In the genomic region with DNA sequence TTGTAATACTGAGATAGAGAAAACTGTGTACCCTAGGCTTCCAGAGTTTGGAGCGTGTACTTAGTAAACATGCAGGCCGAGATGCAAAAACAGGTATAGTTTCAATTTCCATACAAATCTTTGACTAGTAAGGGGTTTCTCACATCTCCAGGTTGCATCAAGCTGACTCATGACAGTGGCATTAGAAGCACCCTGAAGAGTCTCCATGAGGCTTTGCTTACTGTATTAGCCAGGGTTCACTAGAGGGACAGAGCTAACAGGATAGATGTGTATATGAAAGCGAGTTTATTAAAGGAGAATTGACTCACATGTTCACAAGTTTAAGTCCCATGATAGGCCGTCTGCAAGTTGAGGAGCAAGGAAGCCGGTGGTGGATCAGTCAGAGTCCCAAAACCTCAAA, we compare ENCODE assay signal across 28 cellular contexts.
DNase-seq lines count a peak whose midpoint lies in the region; ATAC-seq, FAIRE-seq and TF ChIP-seq lines count a peak whose summit lies in the region.
"Had no signal": no experiment of that assay in that cellular context is flagged by ENCODE, and none has a peak within 500 bp of the region (broad histone marks: within the 10 kb centered on the region; RNA-seq: fewer than 3 reads in every experiment).

No MANE protein-coding gene starts in this region.

- 0 out of 2 replicates have a peak, but pooled peaks have one; percentile 27 for ATAC-seq in PC-3
- ATAC-seq: heart right ventricle; natural killer cell; right cardiac atrium; stimulated activated naive CD8-positive, alpha-beta T cell treated with anti-CD3 and anti-CD28 coated beads, Interleukin-15, Interleukin-2, amounts not matched to agents 100 U/mL and 50 U/mL, for 24 hours had no signal

- H4K91ac ChIP-seq in mesenchymal stem cell (ENCODE audit: low read length) (no peak overlapping the region), neuronal stem cell (ENCODE audit: low read depth, low read length, poor library complexity) (no peak overlapping the region)

- H3K36me3 Mint-ChIP-seq in Calu3 (ENCODE audit: insufficient read depth, unreplicated experiment): no peaks in the 10 kb centered on the region
- H3K36me3 Mint-ChIP-seq: CD14-positive monocyte, natural killer cell had no signal

- CTCF ChIA-PET in PC-3 (lab: Charles Lee): no interaction called here
- CTCF ChIA-PET in Calu3 (lab: Charles Lee): no interaction called here

- no peaks in the 10 kb centered on the region for H3K9me2 ChIP-seq in PC-3 (replicated peaks; ENCODE audit: low read length)

- H2BK15ac ChIP-seq in mesenchymal stem cell (ENCODE audit: low read depth, poor library complexity, severe bottlenecking): no peak overlapping the region
- no peak overlapping the region for H2BK15ac ChIP-seq in neuronal stem cell (ENCODE audit: low read length)

- H3K4ac ChIP-seq in mesenchymal stem cell (ENCODE audit: low read depth in 1 of 2, low read length in 2 of 2) (no peak overlapping the region), neuronal stem cell (ENCODE audit: low read length) (no peak overlapping the region)

- TF ChIP-seq POLR2A in sigmoid colon (IDR thresholded peaks at IDR 0.05): no peak

- H3K14ac ChIP-seq in mesenchymal stem cell (ENCODE audit: low read length in 2 of 2) (no peak overlapping the region), neuronal stem cell (ENCODE audit: low read length) (no peak overlapping the region)

- H2BK12ac ChIP-seq in mesenchymal stem cell (ENCODE audit: low read length in 2 of 2) (no peak overlapping the region), neuronal stem cell (ENCODE audit: low read length) (no peak overlapping the region)

- H3K4me1 Mint-ChIP-seq in Calu3 (ENCODE audit: low read depth, unreplicated experiment): no peaks in the 10 kb centered on the region
- H3K4me1 Mint-ChIP-seq: activated CD4-positive, alpha-beta T cell treated with anti-CD3 and anti-CD28 coated beads, Interleukin-2, amount 10 ng/mL, durations not matched to agents 24 days and 14 days; CD14-positive monocyte; natural killer cell had no signal

- H2BK120ac ChIP-seq in mesenchymal stem cell (ENCODE audit: low read depth, low read length): no peak overlapping the region
- H2BK120ac ChIP-seq in neuronal stem cell (ENCODE audit: low read depth, low read length): no peak overlapping the region

- H3K9me3 Mint-ChIP-seq in Calu3 (ENCODE audit: low read depth, unreplicated experiment): peaks cover 5% of the 10 kb centered on the region
- H3K9me3 Mint-ChIP-seq: activated CD4-positive, alpha-beta T cell treated with anti-CD3 and anti-CD28 coated beads, Interleukin-2, amount 10 ng/mL, durations not matched to agents 24 days and 14 days had no signal

- H3K27ac ChIP-seq in PC-3 (ENCODE audit: low read length) (no peak overlapping the region), mesenchymal stem cell (ENCODE audit: low read length, poor library complexity, severe bottlenecking) (no peak overlapping the region), sigmoid colon (no peak overlapping the region), neuronal stem cell (replicated peaks; ENCODE audit: low read length) (no peak overlapping the region)
- H3K27ac ChIP-seq: heart right ventricle, left ventricle myocardium inferior, ovary, SK-N-MC, thoracic aorta, VCaP had no signal

- H3K4me2 ChIP-seq in PC-3 (ENCODE audit: low read length) (peak overlapping the region; percentile 53), mesenchymal stem cell (ENCODE audit: low read length, poor library complexity, severe bottlenecking) (no peak overlapping the region), neuronal stem cell (ENCODE audit: insufficient read depth, low read length, poor library complexity, severe bottlenecking) (no peak overlapping the region)

- peak; percentile 42 for DNase-seq in H4 (ENCODE audit: low spot score)
- peak; percentile 55 for DNase-seq in PC-3
- peak; percentile 70 for DNase-seq in bronchial epithelial cell (ENCODE audit: low read depth)
- DNase-seq in mesenchymal stem cell: no peak
- no peak for DNase-seq in NCI-H446 treated with DMSO at 0.1 percent for 48 hours (lab: John Stamatoyannopoulos, UW)
- DNase-seq in Calu3: no peak
- DNase-seq in sigmoid colon: no peak
- DNase-seq in neuronal stem cell (ENCODE audit: low spot score): no peak
- DNase-seq: activated CD4-positive, alpha-beta T cell treated with anti-CD3 and anti-CD28 coated beads, Interleukin-2, amount 10 ng/mL, durations not matched to agents 24 days and 14 days; activated naive CD4-positive, alpha-beta T cell treated with anti-CD3 and anti-CD28 coated beads for 36 hours; activated T-cell treated with anti-CD3 and anti-CD28 coated beads, Interleukin-2, amount 50 U/mL, for 48 hours; amygdala; H7; heart right ventricle; left ventricle myocardium inferior; natural killer cell; NCI-H1417 treated with DMSO at 0.1 percent for 48 hours; NCI-H2107; NCI-H524 treated with DMSO at 0.1 percent for 48 hours; ovary; right cardiac atrium; stimulated activated naive CD8-positive, alpha-beta T cell treated with anti-CD3 and anti-CD28 coated beads, Interleukin-15, Interleukin-2, amounts not matched to agents 100 U/mL and 50 U/mL, for 24 hours; T-helper 2 cell had no signal

- H3K4me3 Mint-ChIP-seq in Calu3 (ENCODE audit: low read depth, unreplicated experiment): no peak overlapping the region
- H3K4me3 Mint-ChIP-seq: activated CD4-positive, alpha-beta T cell treated with anti-CD3 and anti-CD28 coated beads, Interleukin-2, amount 10 ng/mL, durations not matched to agents 24 days and 14 days; activated naive CD4-positive, alpha-beta T cell treated with anti-CD3 and anti-CD28 coated beads for 36 hours; CD14-positive monocyte; natural killer cell had no signal

- H2BK5ac ChIP-seq in mesenchymal stem cell (ENCODE audit: low read depth, low read length, poor library complexity, severe bottlenecking): peak overlapping the region; percentile 66
- no peak overlapping the region for H2BK5ac ChIP-seq in neuronal stem cell (ENCODE audit: low read length)

- H3K4me1 ChIP-seq in PC-3 (ENCODE audit: insufficient read depth, low read length): no peaks in the 10 kb centered on the region
- peaks cover 2% of the 10 kb centered on the region for H3K4me1 ChIP-seq in mesenchymal stem cell (ENCODE audit: control insufficient read depth, insufficient read depth, low read depth, low read length)
- no peaks in the 10 kb centered on the region for H3K4me1 ChIP-seq in sigmoid colon
- no peaks in the 10 kb centered on the region for H3K4me1 ChIP-seq in neuronal stem cell (ENCODE audit: control insufficient read depth in 2 of 2, insufficient read depth in 1 of 2, low read depth in 1 of 2, low read length in 2 of 2)
- H3K4me1 ChIP-seq: heart right ventricle, left ventricle myocardium inferior had no signal

- POLR2A ChIA-PET in PC-3 (lab: Charles Lee; ENCODE audit: unreplicated experiment): no interaction called here

- H3K27me3 Mint-ChIP-seq in Calu3 (ENCODE audit: unreplicated experiment): no peaks in the 10 kb centered on the region
- H3K27me3 Mint-ChIP-seq: activated CD4-positive, alpha-beta T cell treated with anti-CD3 and anti-CD28 coated beads, Interleukin-2, amount 10 ng/mL, durations not matched to agents 24 days and 14 days had no signal

- H2AFZ ChIP-seq in PC-3 (ENCODE audit: low read length): peak overlapping the region; percentile 35; the same call in 1 of the 2 replicates
- no peak overlapping the region for H2AFZ ChIP-seq in mesenchymal stem cell (ENCODE audit: low read depth, low read length)
- H2AFZ ChIP-seq in neuronal stem cell (ENCODE audit: low read length): no peak overlapping the region

- H3K27me3 ChIP-seq in PC-3 (ENCODE audit: low read length): 0 out of 2 replicates have a peak, but pooled peaks cover 3% of the 10 kb centered on the region
- no peaks in the 10 kb centered on the region for H3K27me3 ChIP-seq in bronchial epithelial cell (ENCODE audit: control insufficient read depth, insufficient read depth, low read length)
- H3K27me3 ChIP-seq in mesenchymal stem cell (ENCODE audit: control insufficient read depth in 1 of 2, insufficient read depth in 1 of 2, low read length in 2 of 2): no peaks in the 10 kb centered on the region
- no peaks in the 10 kb centered on the region for H3K27me3 ChIP-seq in sigmoid colon
- no peaks in the 10 kb centered on the region for H3K27me3 ChIP-seq in neuronal stem cell (ENCODE audit: control insufficient read depth in 3 of 3, insufficient read depth in 3 of 3, low read depth in 1 of 3, low read length in 3 of 3)
- H3K27me3 ChIP-seq: heart right ventricle, ovary had no signal

- H3K79me1 ChIP-seq in mesenchymal stem cell (replicated peaks; ENCODE audit: low read length, poor library complexity, severe bottlenecking): no peaks in the 10 kb centered on the region
- no peaks in the 10 kb centered on the region for H3K79me1 ChIP-seq in neuronal stem cell (ENCODE audit: low read depth, low read length)

- intact Hi-C loops in PC-3 (cut with micrococcal nuclease): loop anchor here (10.0 kb wide), 1 partner anchor 277 kb away; a partner anchor contains a TSS
- intact Hi-C loops in Calu3 (cut with micrococcal nuclease; ENCODE audit: unreplicated experiment): no loop called here
- intact Hi-C loops in sigmoid colon (cut with DNase I): no loop called here

- BruUV-seq in PC-3 (replicated peaks; lab: Mats Ljungman, UMichigan): no TSS peak
- no TSS peak for BruUV-seq in Calu3 (replicated peaks; lab: Mats Ljungman, UMichigan)

- H3F3A ChIP-seq in PC-3 (ENCODE audit: low read length, unreplicated experiment): no peaks in the 10 kb centered on the region

- no peak overlapping the region for H3K9ac ChIP-seq in PC-3 (ENCODE audit: low read length)
- H3K9ac ChIP-seq in mesenchymal stem cell (ENCODE audit: low read length): no peak overlapping the region
- no peak overlapping the region for H3K9ac ChIP-seq in neuronal stem cell (ENCODE audit: low read depth, low read length, poor library complexity)

- H4K8ac ChIP-seq in mesenchymal stem cell (ENCODE audit: low read length): no peak overlapping the region
- H4K8ac ChIP-seq in neuronal stem cell (ENCODE audit: low read depth, low read length): no peak overlapping the region

- no peak overlapping the region for H3K27ac Mint-ChIP-seq in Calu3 (ENCODE audit: unreplicated experiment)
- H3K27ac Mint-ChIP-seq: activated CD4-positive, alpha-beta T cell treated with anti-CD3 and anti-CD28 coated beads, Interleukin-2, amount 10 ng/mL, durations not matched to agents 24 days and 14 days; activated naive CD4-positive, alpha-beta T cell treated with anti-CD3 and anti-CD28 coated beads for 36 hours; natural killer cell had no signal

- no peak overlapping the region for H3K4me3 ChIP-seq in PC-3 (ENCODE audit: low read length)
- no peak overlapping the region for H3K4me3 ChIP-seq in bronchial epithelial cell (ENCODE audit: low read depth, low read length)
- H3K4me3 ChIP-seq in mesenchymal stem cell (ENCODE audit: insufficient read depth in 1 of 2, low read depth in 1 of 2, low read length in 2 of 2): no peak overlapping the region
- no peak overlapping the region for H3K4me3 ChIP-seq in sigmoid colon
- no peak overlapping the region for H3K4me3 ChIP-seq in neuronal stem cell (ENCODE audit: low read length in 2 of 2)
- H3K4me3 ChIP-seq: heart right ventricle, left ventricle myocardium inferior, ovary, SK-N-MC, thoracic aorta had no signal

- 72% methylated on average over 5 of the region's 5 CpGs for WGBS in mesenchymal stem cell
- WGBS in sigmoid colon, 2 donors: 82 to 84% methylated on average over 5 of the region's 5 CpGs
- no CpG with 5 or more reads among the region's 5 CpGs for WGBS in neuronal stem cell (ENCODE audit: extremely low coverage in 2 of 2, insufficient read length in 2 of 2, insufficient replicate concordance in 1 of 2), 2 donors

- H3K36me3 ChIP-seq in PC-3 (ENCODE audit: low read depth, low read length): no peaks in the 10 kb centered on the region
- H3K36me3 ChIP-seq in bronchial epithelial cell (ENCODE audit: control insufficient read depth, insufficient read depth, low read length): no peaks in the 10 kb centered on the region
- H3K36me3 ChIP-seq in mesenchymal stem cell (ENCODE audit: control insufficient read depth in 1 of 2, insufficient read depth in 2 of 2, low read depth in 1 of 2, low read length in 2 of 2): no peaks in the 10 kb centered on the region
- no peaks in the 10 kb centered on the region for H3K36me3 ChIP-seq in sigmoid colon
- H3K36me3 ChIP-seq in neuronal stem cell (replicated peaks in 1 of 2; ENCODE audit: control insufficient read depth in 2 of 2, insufficient read depth in 2 of 2, low read length in 2 of 2): no peaks in the 10 kb centered on the region
- H3K36me3 ChIP-seq: heart right ventricle, left ventricle myocardium inferior, ovary, thoracic aorta had no signal

- no peak for FAIRE-seq in bronchial epithelial cell (lab: Jason Lieb, UNC)
- FAIRE-seq: endothelial cell of umbilical vein had no signal

- H3K18ac ChIP-seq in mesenchymal stem cell (ENCODE audit: low read depth in 1 of 2, low read length in 2 of 2) (no peak overlapping the region), neuronal stem cell (ENCODE audit: low read length) (no peak overlapping the region)

- no peaks in the 10 kb centered on the region for H3K79me2 ChIP-seq in PC-3 (ENCODE audit: low read length)

- H3K23ac ChIP-seq in mesenchymal stem cell (ENCODE audit: low read length in 2 of 2) (no peak overlapping the region), neuronal stem cell (ENCODE audit: low read depth, low read length, poor library complexity) (no peak overlapping the region)

- TF ChIP-seq CTCF in PC-3 (conservative IDR thresholded peaks at IDR 0.05; ENCODE audit: low read depth, low read length) (no peak), bronchial epithelial cell (IDR thresholded peaks at IDR 0.05; ENCODE audit: insufficient read depth, low read length, severe bottlenecking) (no peak), Calu3 (IDR thresholded peaks at IDR 0.05; ENCODE audit: unreplicated experiment) (no peak), sigmoid colon (IDR thresholded peaks at IDR 0.05) (no peak)

- no peak for TF ChIP-seq EP300 in sigmoid colon (IDR thresholded peaks at IDR 0.05)

- H4K20me1 ChIP-seq in PC-3 (ENCODE audit: low read length): no peaks in the 10 kb centered on the region

- H2AK5ac ChIP-seq in mesenchymal stem cell (ENCODE audit: low read length, severe bottlenecking) (no peak overlapping the region), neuronal stem cell (ENCODE audit: low read depth, low read length) (no peak overlapping the region)

- H3K9me3 ChIP-seq in PC-3 (ENCODE audit: low read length): no peaks in the 10 kb centered on the region
- no peaks in the 10 kb centered on the region for H3K9me3 ChIP-seq in mesenchymal stem cell (ENCODE audit: control insufficient read depth, low read length)
- no peaks in the 10 kb centered on the region for H3K9me3 ChIP-seq in sigmoid colon
- H3K9me3 ChIP-seq in neuronal stem cell (replicated peaks in 1 of 2; ENCODE audit: control insufficient read depth in 2 of 2, insufficient read depth in 1 of 2, low read depth in 1 of 2, low read length in 2 of 2): no peaks in the 10 kb centered on the region
- H3K9me3 ChIP-seq: heart right ventricle, left ventricle myocardium inferior, ovary, thoracic aorta had no signal

Comparison
In these comparisons a context has a peak if more than half of its experiments do, and no peak if none do; other contexts are left out.
1. DNase-seq: peak in H4 (single experiment), PC-3 (single experiment) and bronchial epithelial cell (single experiment); none in mesenchymal stem cell (single experiment), NCI-H446 treated with DMSO at 0.1 percent for 48 hours (single experiment), Calu3 (single experiment), sigmoid colon (single experiment) and neuronal stem cell (single experiment).